ENCODE assay signal across 10 cellular contexts in genomic region chr16:58464916-58465731, GRCh38.
A peak's percentile ranks its signal among the peaks of the same experiment; 100 is the strongest.
DNase-seq lines count a peak whose midpoint lies in the region; ATAC-seq lines count a peak whose summit lies in the region.
"Had no signal": no experiment of that assay in that cellular context is flagged by ENCODE, and none has a peak within 500 bp of the region (broad histone marks: within the 10 kb centered on the region; RNA-seq: fewer than 3 reads in every experiment).

No MANE protein-coding gene starts in this region.

- H3K4me1 Mint-ChIP-seq in stimulated activated naive CD8-positive, alpha-beta T cell treated with anti-CD3 and anti-CD28 coated beads, Interleukin-15, amount 100 ng/mL, for 72 hours, result peaks cover 11% of the 10 kb centered on the region

- H3K9me3 Mint-ChIP-seq in stimulated activated naive CD8-positive, alpha-beta T cell treated with anti-CD3 and anti-CD28 coated beads, Interleukin-15, amount 100 ng/mL, for 72 hours, result no peaks in the 10 kb centered on the region

- peaks cover 84% of the 10 kb centered on the region for H3K27me3 Mint-ChIP-seq in stimulated activated naive CD8-positive, alpha-beta T cell treated with anti-CD3 and anti-CD28 coated beads, Interleukin-15, amount 100 ng/mL, for 72 hours

- DNase-seq in NCI-H2227 (lab: John Stamatoyannopoulos, UW; ENCODE audit: unreplicated experiment) (peak; percentile 34), NCI-H2227 treated with DMSO at 0.1 percent for 48 hours (lab: John Stamatoyannopoulos, UW) (no peak), adipocyte (ENCODE audit: low read depth) (peak; percentile 13), NCI-H187 (lab: John Stamatoyannopoulos, UW) (no peak), SKM-1 treated with dmso at 0.1 percent for 144 hours (lab: John Stamatoyannopoulos, UW; ENCODE audit: unreplicated experiment) (no peak), NCI-H345 (lab: John Stamatoyannopoulos, UW) (no peak)
- DNase-seq in stimulated activated naive CD8-positive, alpha-beta T cell treated with anti-CD3 and anti-CD28 coated beads, Interleukin-15, amount 100 ng/mL, for 72 hours, result no peak
- DNase-seq: activated gamma-delta T cell, NCI-H1105 had no signal

- H3K4me3 ChIP-seq in adipocyte (ENCODE audit: low read length), result no peak overlapping the region
- H3K4me3 ChIP-seq in iPS-18a (ENCODE audit: low read length), result peak overlapping the region; percentile 63

- H3K9ac ChIP-seq in adipocyte (ENCODE audit: low read length) (no peak overlapping the region), iPS-18a (ENCODE audit: low read length) (peak overlapping the region; percentile 15)

- no peak overlapping the region for H3K27ac ChIP-seq in iPS-18a (ENCODE audit: low read length)

- H3K27ac Mint-ChIP-seq in stimulated activated naive CD8-positive, alpha-beta T cell treated with anti-CD3 and anti-CD28 coated beads, Interleukin-15, amount 100 ng/mL, for 72 hours, result no peak overlapping the region

- H3K27me3 ChIP-seq in adipocyte (replicated peaks; ENCODE audit: control insufficient read depth, insufficient read depth, low read length) (peaks cover 43% of the 10 kb centered on the region), iPS-18a (ENCODE audit: control insufficient read depth, insufficient read depth, low read length) (peaks cover 55% of the 10 kb centered on the region)

- peak overlapping the region; percentile 53 to 60 for H3K4me3 Mint-ChIP-seq in stimulated activated naive CD8-positive, alpha-beta T cell treated with anti-CD3 and anti-CD28 coated beads, Interleukin-15, amount 100 ng/mL, for 72 hours

- H3K36me3 ChIP-seq in adipocyte (ENCODE audit: control insufficient read depth, insufficient read depth, low read length, severe bottlenecking) (no peaks in the 10 kb centered on the region), iPS-18a (ENCODE audit: control insufficient read depth, low read depth, low read length) (no peaks in the 10 kb centered on the region)

- H3K9me3 ChIP-seq in adipocyte (ENCODE audit: control insufficient read depth, low read length), result no peaks in the 10 kb centered on the region
- H3K9me3 ChIP-seq in iPS-18a (ENCODE audit: control insufficient read depth, low read depth, low read length), result no peaks in the 10 kb centered on the region

- H3K4me1 ChIP-seq in adipocyte (ENCODE audit: control insufficient read depth, insufficient read depth, low read length), result no peaks in the 10 kb centered on the region
- H3K4me1 ChIP-seq in iPS-18a (ENCODE audit: control insufficient read depth, low read depth, low read length), result peaks cover 6% of the 10 kb centered on the region

- ATAC-seq in stimulated activated naive CD8-positive, alpha-beta T cell treated with anti-CD3 and anti-CD28 coated beads, Interleukin-15, amount 100 ng/mL, for 72 hours, result no peak

Comparison
In these comparisons a context has a peak if more than half of its experiments do, and no peak if none do; other contexts are left out.
1. DNase-seq: peak in NCI-H2227 (single experiment) and adipocyte (single experiment); none in NCI-H2227 treated with DMSO at 0.1 percent for 48 hours (single experiment), stimulated activated naive CD8-positive, alpha-beta T cell treated with anti-CD3 and anti-CD28 coated beads, Interleukin-15, amount 100 ng/mL, for 72 hours (0 of 2), NCI-H187 (0 of 2), SKM-1 treated with dmso at 0.1 percent for 144 hours (single experiment) and NCI-H345 (single experiment).